11 cellular contexts compared by ENCODE assay signal in the genomic region with DNA sequence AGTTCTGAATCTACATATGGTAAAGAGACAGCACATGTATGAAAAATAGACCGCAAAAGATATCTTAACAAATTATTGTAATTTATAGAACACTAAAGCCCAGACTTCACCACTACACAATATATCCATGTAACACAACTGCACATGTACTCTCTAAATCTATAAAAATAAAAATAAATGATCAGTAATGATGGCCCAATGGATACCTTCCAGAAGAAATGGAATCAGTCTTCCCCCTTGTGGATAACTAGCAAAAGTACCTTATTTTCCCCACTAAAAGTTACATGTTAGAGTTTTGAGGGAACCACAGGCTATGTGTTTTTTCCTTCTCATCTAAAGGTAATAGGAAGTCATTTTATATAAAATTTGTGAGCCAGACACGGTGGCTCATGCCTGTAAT. TPM values are rescaled to one million over a fixed set of nuclear protein-coding genes. Genes with fewer than 3 reads are reported as not detected.
DNase-seq lines count a peak whose midpoint lies in the region; ATAC-seq, FAIRE-seq and TF ChIP-seq lines count a peak whose summit lies in the region.
"Had no signal": no experiment of that assay in that cellular context is flagged by ENCODE, and none has a peak within 500 bp of the region (broad histone marks: within the 10 kb centered on the region; RNA-seq: fewer than 3 reads in every experiment).

No MANE protein-coding gene starts in this region.

- no peak overlapping the region for H3K4me3 Mint-ChIP-seq in naive thymus-derived CD4-positive, alpha-beta T cell
- H3K4me3 Mint-ChIP-seq in activated CD4-positive, alpha-beta memory T cell treated with anti-CD3 and anti-CD28 coated beads, Interleukin-2, amount 10 ng/mL, durations not matched to agents 7 days and 5 days = no peak overlapping the region
- H3K4me3 Mint-ChIP-seq: activated T-cell treated with anti-CD3 and anti-CD28 coated beads, Interleukin-2, amount 50 U/mL, for 24 hours had no signal

- no peaks in the 10 kb centered on the region; a peak in 1 of 8 replicates for H3K36me3 ChIP-seq in H1 (ENCODE audit: control insufficient read depth in 2 of 4, insufficient read depth in 4 of 4, low read length in 3 of 4)
- H3K36me3 ChIP-seq in naive thymus-derived CD4-positive, alpha-beta T cell (ENCODE audit: control insufficient read depth in 2 of 3, insufficient read depth in 3 of 3, low read length in 3 of 3) = no peaks in the 10 kb centered on the region
- H3K36me3 ChIP-seq: esophagus squamous epithelium had no signal

- H3K23me2 ChIP-seq in H1 (ENCODE audit: low read depth, low read length) = peaks cover 13% of the 10 kb centered on the region

- no peak for TF ChIP-seq POLR2A in NB4 (IDR thresholded peaks at IDR 0.05; ENCODE audit: extremely low read depth, insufficient read length)
- no peak for TF ChIP-seq POLR2A in H1 (IDR thresholded peaks at IDR 0.05; ENCODE audit: control extremely low read depth in 1 of 2, low read depth in 2 of 2, low read length in 2 of 2)

- WGBS in H1 (ENCODE audit: extremely low coverage in 1 of 2, insufficient coverage in 1 of 2, insufficient read length in 1 of 2, insufficient replicate concordance in 2 of 2, low coverage in 1 of 2, low lambda C conversion rate in 2 of 2, missing lambda C conversion rate in 1 of 2), 2 experiments = 88% methylated on average over 2 of the region's 2 CpGs; no CpG with 5 or more reads in 1 of the 2 experiments

- H2BK120ac ChIP-seq in H1 (replicated peaks; ENCODE audit: low read depth, low read length) = no peak overlapping the region

- no peak overlapping the region for H3K18ac ChIP-seq in H1 (ENCODE audit: extremely low read depth, low read length)

- TF ChIP-seq CTCF in NB4 (IDR thresholded peaks at IDR 0.05; ENCODE audit: low read depth, low read length) (peak; percentile 55), H1 (IDR thresholded peaks at IDR 0.05; ENCODE audit: control extremely low read depth in 1 of 3, insufficient read depth in 1 of 3, low read depth in 1 of 3, low read length in 3 of 3) (peak in 1 of 3 experiments; percentile 46; a peak in 2 of 4 replicates), retinal pigment epithelial cell (conservative IDR thresholded peaks at IDR 0.05; ENCODE audit: low read depth, low read length) (peak; percentile 41)

- peaks cover 6 to 10% of the 10 kb centered on the region in 2 experiments; a peak in 1 of 4 replicates for H3K9me3 ChIP-seq in H1 (ENCODE audit: insufficient read depth in 2 of 2, low read depth in 1 of 2, low read length in 1 of 2)
- no peaks in the 10 kb centered on the region for H3K9me3 ChIP-seq in naive thymus-derived CD4-positive, alpha-beta T cell (ENCODE audit: control insufficient read depth in 2 of 3, low read length in 3 of 3)
- H3K9me3 ChIP-seq: esophagus squamous epithelium had no signal

- H3K27me3 ChIP-seq in H1 (replicated peaks in 1 of 4; ENCODE audit: control insufficient read depth in 3 of 4, extremely low read depth in 1 of 4, insufficient read depth in 3 of 4, low read length in 3 of 4) = no peaks in the 10 kb centered on the region
- H3K27me3 ChIP-seq in naive thymus-derived CD4-positive, alpha-beta T cell (ENCODE audit: control insufficient read depth in 2 of 2, insufficient read depth in 2 of 2, low read length in 2 of 2) = no peaks in the 10 kb centered on the region
- H3K27me3 ChIP-seq: esophagus squamous epithelium had no signal

- no peak overlapping the region for H3K4me3 ChIP-seq in NB4 (ENCODE audit: low read depth, low read length)
- no peak overlapping the region for H3K4me3 ChIP-seq in H1 (ENCODE audit: extremely low read depth in 1 of 4, insufficient read depth in 2 of 4, low read depth in 3 of 4, low read length in 4 of 4)
- no peak overlapping the region for H3K4me3 ChIP-seq in retinal pigment epithelial cell (ENCODE audit: low read length)
- no peak overlapping the region for H3K4me3 ChIP-seq in naive thymus-derived CD4-positive, alpha-beta T cell (ENCODE audit: low read length)
- H3K4me3 ChIP-seq: esophagus squamous epithelium had no signal

- POLR2A ChIA-PET in H1 (lab: Charles Lee; ENCODE audit: partially characterized antibody) = interaction anchor here (1.0 to 1.3 kb wide), 2 partner anchors 10 to 16 kb away, joined by 4 to 6 read pairs; no protein-coding TSS in a partner anchor
- POLR2A ChIA-PET in naive thymus-derived CD4-positive, alpha-beta T cell (lab: Charles Lee) = no interaction called here
- POLR2A ChIA-PET in activated CD4-positive, alpha-beta memory T cell treated with anti-CD3 and anti-CD28 coated beads, Interleukin-2, amount 10 ng/mL, durations not matched to agents 7 days and 5 days (lab: Charles Lee) = interaction anchor here (1.0 kb wide), 1 partner anchor 12 kb away, joined by 3 read pairs; no protein-coding TSS in a partner anchor

- no peak overlapping the region for H3K27ac ChIP-seq in H1 (ENCODE audit: low read depth, low read length)
- no peak overlapping the region for H3K27ac ChIP-seq in naive thymus-derived CD4-positive, alpha-beta T cell (ENCODE audit: low read depth, low read length)
- H3K27ac ChIP-seq: esophagus squamous epithelium had no signal

- H3K9me3 Mint-ChIP-seq in naive thymus-derived CD4-positive, alpha-beta T cell = peaks cover 0 to 4% (median 0%) of the 10 kb centered on the region in 11 donors
- H3K9me3 Mint-ChIP-seq in activated CD4-positive, alpha-beta memory T cell treated with anti-CD3 and anti-CD28 coated beads, Interleukin-2, amount 10 ng/mL, durations not matched to agents 7 days and 5 days = no peaks in the 10 kb centered on the region
- H3K9me3 Mint-ChIP-seq: activated T-cell treated with anti-CD3 and anti-CD28 coated beads, Interleukin-2, amount 50 U/mL, for 24 hours had no signal

- no peak for FAIRE-seq in H1 (lab: Jason Lieb, UNC)

- H2AK5ac ChIP-seq in H1 (ENCODE audit: low read depth, low read length) = peak overlapping the region; percentile 72; the same call in 1 of the 2 replicates

- H2BK15ac ChIP-seq in H1 (ENCODE audit: low read length) = no peak overlapping the region

- no peak overlapping the region for H3K23ac ChIP-seq in H1 (ENCODE audit: insufficient read length)

- H4K20me1 ChIP-seq in H1 (replicated peaks in 1 of 2; ENCODE audit: control insufficient read depth in 1 of 2, insufficient read depth in 2 of 2, low read length in 2 of 2) = no peaks in the 10 kb centered on the region

- TF ChIP-seq EP300 in H1 (IDR thresholded peaks at IDR 0.05; ENCODE audit: borderline replicate concordance in 1 of 2, low read depth in 2 of 2, low read length in 2 of 2) = no peak

- peak overlapping the region in 4 of 9 donors; percentile 27 to 96 (median 54) for H3K27ac Mint-ChIP-seq in naive thymus-derived CD4-positive, alpha-beta T cell
- H3K27ac Mint-ChIP-seq in activated CD4-positive, alpha-beta memory T cell treated with anti-CD3 and anti-CD28 coated beads, Interleukin-2, amount 10 ng/mL, durations not matched to agents 7 days and 5 days = no peak overlapping the region
- H3K27ac Mint-ChIP-seq: activated T-cell treated with anti-CD3 and anti-CD28 coated beads, Interleukin-2, amount 50 U/mL, for 24 hours had no signal

- H3K56ac ChIP-seq in H1 (replicated peaks; ENCODE audit: insufficient read length, low read depth, low read length) = no peak overlapping the region

- peaks cover 0 to 3% (median 0%) of the 10 kb centered on the region in 5 donors for H3K27me3 Mint-ChIP-seq in naive thymus-derived CD4-positive, alpha-beta T cell
- H3K27me3 Mint-ChIP-seq in activated CD4-positive, alpha-beta memory T cell treated with anti-CD3 and anti-CD28 coated beads, Interleukin-2, amount 10 ng/mL, durations not matched to agents 7 days and 5 days = peaks cover 22% of the 10 kb centered on the region

- H4K91ac ChIP-seq in H1 (replicated peaks; ENCODE audit: insufficient read length, low read length) = no peak overlapping the region

- no peak overlapping the region for H3K4me2 ChIP-seq in H1 (ENCODE audit: insufficient read depth in 1 of 2, low read depth in 2 of 2, low read length in 2 of 2)

- peaks cover 18 to 34% (median 25%) of the 10 kb centered on the region in 7 donors for H3K4me1 Mint-ChIP-seq in naive thymus-derived CD4-positive, alpha-beta T cell
- H3K4me1 Mint-ChIP-seq in activated CD4-positive, alpha-beta memory T cell treated with anti-CD3 and anti-CD28 coated beads, Interleukin-2, amount 10 ng/mL, durations not matched to agents 7 days and 5 days = peaks cover 18% of the 10 kb centered on the region

- peaks cover 2 to 6% (median 4%) of the 10 kb centered on the region in 4 experiments; a peak in 6 of 7 replicates for H3K4me1 ChIP-seq in H1 (replicated peaks in 1 of 4; ENCODE audit: control insufficient read depth in 3 of 4, insufficient read depth in 4 of 4, low read length in 3 of 4)
- no peaks in the 10 kb centered on the region for H3K4me1 ChIP-seq in naive thymus-derived CD4-positive, alpha-beta T cell (ENCODE audit: control insufficient read depth in 2 of 2, insufficient read depth in 2 of 2, low read length in 2 of 2)

- no peak overlapping the region for H2BK20ac ChIP-seq in H1 (ENCODE audit: low read length)

- no peak overlapping the region for H2BK5ac ChIP-seq in H1 (ENCODE audit: low read depth, low read length)

- H3K36me3 Mint-ChIP-seq in naive thymus-derived CD4-positive, alpha-beta T cell = no peaks in the 10 kb centered on the region
- H3K36me3 Mint-ChIP-seq in activated CD4-positive, alpha-beta memory T cell treated with anti-CD3 and anti-CD28 coated beads, Interleukin-2, amount 10 ng/mL, durations not matched to agents 7 days and 5 days (ENCODE audit: low read depth) = no peaks in the 10 kb centered on the region

- intact Hi-C loops in naive thymus-derived CD4-positive, alpha-beta T cell (cut with micrococcal nuclease) = no loop called here

- H4K5ac ChIP-seq in H1 (ENCODE audit: insufficient read length, low read depth, low read length) = no peak overlapping the region

- H3K9ac ChIP-seq in H1 (replicated peaks in 1 of 4; ENCODE audit: extremely low read depth in 1 of 4, low read depth in 3 of 4, low read length in 3 of 4) = no peak overlapping the region

- no peak overlapping the region for H3K4ac ChIP-seq in H1 (replicated peaks; ENCODE audit: insufficient read length, low read depth, low read length)

- H2BK12ac ChIP-seq in H1 (ENCODE audit: low read depth, low read length) = no peak overlapping the region

- H3K14ac ChIP-seq in H1 (ENCODE audit: insufficient read length) = no peak overlapping the region

- H3K79me2 ChIP-seq in H1 (ENCODE audit: control insufficient read depth in 1 of 2, insufficient read depth in 2 of 2, low read length in 2 of 2) = no peaks in the 10 kb centered on the region

- DNase-seq in SIG-M5 treated with dmso at 0.1 percent for 504 hours (lab: John Stamatoyannopoulos, UW; ENCODE audit: unreplicated experiment) (peak; percentile 49), SIG-M5 (lab: John Stamatoyannopoulos, UW) (no peak), NB4 (ENCODE audit: low read depth) (peak; percentile 48), H1 (ENCODE audit: low read depth in 1 of 2, low spot score in 2 of 2) (no peak), retinal pigment epithelial cell (ENCODE audit: low read depth) (no peak), NCI-H1436 treated with DMSO at 0.1 percent for 48 hours (lab: John Stamatoyannopoulos, UW) (no peak)
- DNase-seq in naive thymus-derived CD4-positive, alpha-beta T cell = no peak
- no peak for DNase-seq in activated CD4-positive, alpha-beta memory T cell treated with anti-CD3 and anti-CD28 coated beads, Interleukin-2, amount 10 ng/mL, durations not matched to agents 7 days and 5 days
- DNase-seq: activated T-cell treated with anti-CD3 and anti-CD28 coated beads, Interleukin-2, amount 50 U/mL, for 24 hours; C1 segment of cervical spinal cord; esophagus squamous epithelium had no signal

- CTCF ChIA-PET in H1 (lab: Charles Lee; ENCODE audit: partially characterized antibody) = interaction anchor here (0.6 to 1.6 kb wide), 5 partner anchors 9 to 942 kb away, joined by 3 to 13 read pairs (median 4); no protein-coding TSS in a partner anchor
- CTCF ChIA-PET in naive thymus-derived CD4-positive, alpha-beta T cell (lab: Charles Lee) = no interaction called here
- CTCF ChIA-PET in activated CD4-positive, alpha-beta memory T cell treated with anti-CD3 and anti-CD28 coated beads, Interleukin-2, amount 10 ng/mL, durations not matched to agents 7 days and 5 days (lab: Charles Lee) = interaction anchor here (1.5 kb wide), 1 partner anchor 10 kb away, joined by 4 read pairs; no protein-coding TSS in a partner anchor

- no peak overlapping the region for H4K8ac ChIP-seq in H1 (ENCODE audit: extremely low read depth, insufficient read depth, low read length)

- no peak for ATAC-seq in naive thymus-derived CD4-positive, alpha-beta T cell

- H2AFZ ChIP-seq in H1 (ENCODE audit: low read length) = no peak overlapping the region

- H3K79me1 ChIP-seq in H1 (ENCODE audit: low read depth, low read length) = no peaks in the 10 kb centered on the region

- peak; percentile 47 to 51 for TF ChIP-seq RAD21 in H1 (IDR thresholded peaks at IDR 0.05 in 1 of 2, conservative IDR thresholded peaks at IDR 0.05 in 1 of 2; ENCODE audit: low read depth in 2 of 2, low read length in 2 of 2)

RNA-seq across cellular contexts. Expression of a gene that starts 25.7 kb away (rescaled TPM):
- 2.6 and 4.5 TPM in 2 replicates for total RNA-seq in H1 (2021; fragmentation: NEBNext Ultra II Directional; extraction: Animal tissue kit (Norgen Biotek cat#: 25700))
- 0.70 and 1.3 TPM in 2 replicates for polyA plus RNA-seq in H1 (2011; rRNA removed)
- 3.0 TPM for polyA plus RNA-seq in H1 (2011; cell fraction: cytosol; rRNA removed)
- 1.4 TPM for polyA plus RNA-seq in H1 (2011; cell fraction: nucleus; rRNA removed)
- polyA plus RNA-seq in H1 (2012, experiment 1 of 2) = 2.2 to 3.9 TPM (median 2.6 TPM) in 4 replicates
- polyA plus RNA-seq in H1 (2012, experiment 2 of 2) = 0.71 TPM
- 4.5 TPM for polyA plus RNA-seq in H1 (2013, experiment 1 of 2)
- polyA plus RNA-seq in H1 (2013, experiment 2 of 2) = 4.0 TPM
- 2.5 and 3.1 TPM in 2 replicates for polyA minus RNA-seq in H1 (2011; rRNA and poly(A)+ RNA removed)
- polyA minus RNA-seq in H1 (2011; cell fraction: cytosol; rRNA and poly(A)+ RNA removed) = 2.1 TPM
- 7.0 TPM for polyA minus RNA-seq in H1 (2011; cell fraction: nucleus; rRNA and poly(A)+ RNA removed)
- total RNA-seq in naive thymus-derived CD4-positive, alpha-beta T cell = 10 to 100 TPM in 1 of 5 experiments, 1 to 10 TPM in 4; 2.3 to 10.9 (median 5.3) TPM
- 1 to 10 TPM; 4.0 to 7.7 TPM for polyA plus RNA-seq in naive thymus-derived CD4-positive, alpha-beta T cell
- 1 to 10 TPM; 2.4 to 5.3 TPM for total RNA-seq in activated CD4-positive, alpha-beta memory T cell treated with anti-CD3 and anti-CD28 coated beads, Interleukin-2, amount 10 ng/mL, durations not matched to agents 7 days and 5 days

RNA-seq across cellular contexts. Expression of a gene that starts 45.8 kb away (rescaled TPM):
- 243 and 259 TPM in 2 replicates for total RNA-seq in H1 (2021; fragmentation: NEBNext Ultra II Directional; extraction: Animal tissue kit (Norgen Biotek cat#: 25700))
- polyA plus RNA-seq in H1 (2011; rRNA removed) = 92.8 and 211 TPM in 2 replicates
- polyA plus RNA-seq in H1 (2011; cell fraction: cytosol; rRNA removed) = 229 TPM
- polyA plus RNA-seq in H1 (2011; cell fraction: nucleus; rRNA removed) = 27.7 TPM
- polyA plus RNA-seq in H1 (2012, experiment 1 of 2) = 210 to 360 TPM (median 228 TPM) in 4 replicates
- 126 TPM for polyA plus RNA-seq in H1 (2012, experiment 2 of 2)
- 330 TPM for polyA plus RNA-seq in H1 (2013, experiment 1 of 2)
- 334 TPM for polyA plus RNA-seq in H1 (2013, experiment 2 of 2)
- polyA minus RNA-seq in H1 (2011; rRNA and poly(A)+ RNA removed) = 41.6 and 68.9 TPM in 2 replicates
- polyA minus RNA-seq in H1 (2011; cell fraction: cytosol; rRNA and poly(A)+ RNA removed) = 62.6 TPM
- 31.2 TPM for polyA minus RNA-seq in H1 (2011; cell fraction: nucleus; rRNA and poly(A)+ RNA removed)
- total RNA-seq in naive thymus-derived CD4-positive, alpha-beta T cell = 100 to 1,000 TPM in 1 of 5 experiments, 10 to 100 TPM in 4; 29.3 to 144 (median 35.3) TPM
- 100 to 1,000 TPM; 196 to 257 TPM for polyA plus RNA-seq in naive thymus-derived CD4-positive, alpha-beta T cell
- 100 to 1,000 TPM; 132 to 133 TPM for total RNA-seq in activated CD4-positive, alpha-beta memory T cell treated with anti-CD3 and anti-CD28 coated beads, Interleukin-2, amount 10 ng/mL, durations not matched to agents 7 days and 5 days

RNA-seq across cellular contexts. Expression of a gene that starts 46.0 kb away (rescaled TPM):
- 94.0 and 97.2 TPM in 2 replicates for total RNA-seq in H1 (2021; fragmentation: NEBNext Ultra II Directional; extraction: Animal tissue kit (Norgen Biotek cat#: 25700))
- polyA plus RNA-seq in H1 (2011; rRNA removed) = 40.2 and 50.9 TPM in 2 replicates
- 72.1 TPM for polyA plus RNA-seq in H1 (2011; cell fraction: cytosol; rRNA removed)
- polyA plus RNA-seq in H1 (2011; cell fraction: nucleus; rRNA removed) = 45.0 TPM
- 60.3 to 89.0 TPM (median 69.3 TPM) in 4 replicates for polyA plus RNA-seq in H1 (2012, experiment 1 of 2)
- 42.6 TPM for polyA plus RNA-seq in H1 (2012, experiment 2 of 2)
- 123 TPM for polyA plus RNA-seq in H1 (2013, experiment 1 of 2)
- polyA plus RNA-seq in H1 (2013, experiment 2 of 2) = 137 TPM
- 21.0 and 35.4 TPM in 2 replicates for polyA minus RNA-seq in H1 (2011; rRNA and poly(A)+ RNA removed)
- 29.7 TPM for polyA minus RNA-seq in H1 (2011; cell fraction: cytosol; rRNA and poly(A)+ RNA removed)
- polyA minus RNA-seq in H1 (2011; cell fraction: nucleus; rRNA and poly(A)+ RNA removed) = 20.6 TPM
- 10 to 100 TPM; 27.7 to 58.2 (median 53.4) TPM for total RNA-seq in naive thymus-derived CD4-positive, alpha-beta T cell
- 10 to 100 TPM; 43.9 to 52.9 TPM for polyA plus RNA-seq in naive thymus-derived CD4-positive, alpha-beta T cell
- 10 to 100 TPM; 47.2 to 47.4 TPM for total RNA-seq in activated CD4-positive, alpha-beta memory T cell treated with anti-CD3 and anti-CD28 coated beads, Interleukin-2, amount 10 ng/mL, durations not matched to agents 7 days and 5 days

Comparison
In these comparisons a context has a peak if more than half of its experiments do, and no peak if none do; other contexts are left out.
1. DNase-seq: peak in SIG-M5 treated with dmso at 0.1 percent for 504 hours (single experiment) and NB4 (single experiment); none in SIG-M5 (single experiment), H1 (0 of 2), retinal pigment epithelial cell (single experiment), NCI-H1436 treated with DMSO at 0.1 percent for 48 hours (single experiment), naive thymus-derived CD4-positive, alpha-beta T cell (0 of 9) and activated CD4-positive, alpha-beta memory T cell treated with anti-CD3 and anti-CD28 coated beads, Interleukin-2, amount 10 ng/mL, durations not matched to agents 7 days and 5 days (single experiment).